21 cellular contexts compared by ENCODE assay signal in genomic region chr12:40681148-40681547, GRCh38. TPM values are rescaled to one million over a fixed set of nuclear protein-coding genes. Genes with fewer than 3 reads are reported as not detected.
"Had no signal": no experiment of that assay in that cellular context is flagged by ENCODE, and none has a peak within 500 bp of the region (broad histone marks: within the 10 kb centered on the region; RNA-seq: fewer than 3 reads in every experiment).

No MANE protein-coding gene starts in this region.

- H3K9me3 ChIP-seq: ovary, thyroid gland, upper lobe of right lung had no signal

- ATAC-seq: activated CD8-positive, alpha-beta T cell treated with anti-CD3 and anti-CD28 coated beads, Interleukin-2, amount 10 ng/mL, durations not matched to agents 7 days and 5 days; foreskin keratinocyte; left colon; natural killer cell treated with Interleukin-12 subunit alpha and Interleukin-12 subunit beta and Interleukin-15 and Interleukin-18, amount 100 ng/mL, for 72 hours; psoas muscle; stimulated activated naive CD8-positive, alpha-beta T cell treated with anti-CD3 and anti-CD28 coated beads, Interleukin-15, Interleukin-2, amounts not matched to agents 100 U/mL and 50 U/mL, for 24 hours; upper lobe of right lung had no signal

- H3K27ac ChIP-seq: brain microvascular endothelial cell, foreskin keratinocyte, ovary, psoas muscle, right atrium auricular region, spleen, thyroid gland, upper lobe of right lung had no signal

- H3K4me1 ChIP-seq: foreskin keratinocyte, psoas muscle, right atrium auricular region, spleen, thyroid gland, upper lobe of right lung had no signal

- H3K27me3 ChIP-seq: brain microvascular endothelial cell, foreskin keratinocyte, ovary, right atrium auricular region, spleen, thyroid gland, upper lobe of right lung had no signal

- H3K36me3 ChIP-seq: brain microvascular endothelial cell, ovary, right atrium auricular region, spleen, thyroid gland, upper lobe of right lung had no signal

- H3K4me3 ChIP-seq: ovary, psoas muscle, right atrium auricular region, spleen, thyroid gland, upper lobe of right lung had no signal

- FAIRE-seq: keratinocyte had no signal

- DNase-seq: activated CD4-positive, alpha-beta T cell treated with anti-CD3 and anti-CD28 coated beads for 1 hour; activated CD4-positive, alpha-beta T cell treated with anti-CD3 and anti-CD28 coated beads, Interleukin-2, amount 50 U/mL, for 1 hour; activated CD8-positive, alpha-beta T cell treated with anti-CD3 and anti-CD28 coated beads, Interleukin-2, amount 10 ng/mL, durations not matched to agents 7 days and 5 days; activated gamma-delta T cell treated with Interleukin-2 at 50 U/mL for 16 hours; aorta; brain microvascular endothelial cell; caudate nucleus; effector CD8-positive, alpha-beta T cell; foreskin keratinocyte; left colon; ovary; psoas muscle; spleen; stimulated activated CD4-positive, alpha-beta T cell treated with anti-CD3 and anti-CD28 coated beads, Interleukin-4, amount 100 ng/mL, for 24 hours; stimulated activated naive CD8-positive, alpha-beta T cell treated with anti-CD3 and anti-CD28 coated beads, Interleukin-15, Interleukin-2, amounts not matched to agents 100 U/mL and 50 U/mL, for 24 hours; thyroid gland; upper lobe of right lung had no signal

RNA-seq across cellular contexts. Expression of gene CNTN1, which starts 11.1 kb away (rescaled TPM):
- total RNA-seq: activated CD8-positive, alpha-beta T cell treated with anti-CD3 and anti-CD28 coated beads, Interleukin-2, amount 10 ng/mL, durations not matched to agents 7 days and 5 days; activated T-helper 1 cell treated with anti-CD3 and anti-CD28 coated beads, Interleukin-12 subunit alpha, Interleukin-12 subunit beta, Interleukin-2, Interleukin-4 antibody, amounts not matched to agents 30 ng/mL and 10 ng/mL and 1 ng/mL, durations not matched to agents 14 hours and 24 hours and 36 hours; natural killer cell treated with Interleukin-12 subunit alpha and Interleukin-12 subunit beta and Interleukin-15 and Interleukin-18, amount 100 ng/mL, for 72 hours had no signal
